ENCODE assay signal across 8 cellular contexts in the genomic region with DNA sequence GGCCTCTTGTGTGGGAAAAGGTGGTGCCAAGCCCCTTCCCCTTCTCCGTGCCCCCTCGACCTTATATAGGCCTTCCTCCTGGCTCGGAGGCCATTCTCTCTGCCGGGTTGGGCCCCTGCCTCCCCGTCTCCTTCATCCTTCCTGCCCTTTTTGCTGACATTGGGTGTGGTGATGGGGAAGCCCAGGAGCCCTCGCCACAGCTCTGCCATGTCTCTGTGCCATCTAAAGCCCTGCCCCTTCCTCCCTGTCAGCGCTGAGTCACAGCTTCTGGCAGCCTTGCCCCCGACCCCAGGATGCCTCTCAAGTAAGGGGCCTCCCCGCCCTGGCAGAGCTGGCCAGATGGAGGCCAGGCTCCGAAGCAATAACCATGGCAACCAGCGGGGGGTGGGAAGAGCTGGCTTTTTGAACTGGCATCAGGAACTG. TPM values are rescaled to one million over a fixed set of nuclear protein-coding genes. Genes with fewer than 3 reads are reported as not detected.
DNase-seq lines count a peak whose midpoint lies in the region; ATAC-seq and TF ChIP-seq lines count a peak whose summit lies in the region.

No MANE protein-coding gene starts in this region.

- peak overlapping the region; percentile 97 for H3K27ac Mint-ChIP-seq in stimulated activated naive B cell treated with anti-CD40 and anti-IgM and Interleukin-4, amounts not matched to agents 10 μg/mL and 1 μg/mL and 100 μg/mL, for 72 hours

- H3K27me3 ChIP-seq in AG04450 (ENCODE audit: control insufficient read depth, insufficient read depth, low read length) = no peaks in the 10 kb centered on the region
- no peaks in the 10 kb centered on the region for H3K27me3 ChIP-seq in dorsolateral prefrontal cortex

- POLR2A ChIA-PET in AG04450 (lab: Yijun Ruan, JAX) = no interaction called here

- H3K4me3 Mint-ChIP-seq in stimulated activated naive B cell treated with anti-CD40 and anti-IgM and Interleukin-4, amounts not matched to agents 10 μg/mL and 1 μg/mL and 100 μg/mL, for 72 hours = peak overlapping the region; percentile 61 to 71

- TF ChIP-seq CTCF in AG04450 (IDR thresholded peaks at IDR 0.05; ENCODE audit: low read depth, low read length) = 0 out of 2 replicates have a peak, but pooled peaks have one; percentile 5
- TF ChIP-seq CTCF in dorsolateral prefrontal cortex (IDR thresholded peaks at IDR 0.05 in 54 of 56, conservative IDR thresholded peaks at IDR 0.05 in 2 of 56; ENCODE audit: low read depth in 1 of 56, partially characterized antibody in 56 of 56) = peak in 1 of 56 donors; percentile 14

- peak overlapping the region; percentile 61 for H3K27ac ChIP-seq in AG04450 (ENCODE audit: low read depth, low read length)
- peak overlapping the region in 49 of 59 donors; percentile 1 to 79 (median 64) for H3K27ac ChIP-seq in dorsolateral prefrontal cortex

- ATAC-seq in GM18868 (IDR thresholded peaks at IDR 0.05; ENCODE audit: unreplicated experiment) = peak; percentile 59
- peak; percentile 79 to 80 for ATAC-seq in stimulated activated naive B cell treated with anti-CD40 and anti-IgM and Interleukin-4, amounts not matched to agents 10 μg/mL and 1 μg/mL and 100 μg/mL, for 72 hours (replicated peaks)

- CTCF ChIA-PET in AG04450 (lab: Charles Lee) = interaction anchor here (0.6 kb wide), 1 partner anchor 22 kb away, joined by 4 read pairs; no protein-coding TSS in a partner anchor

- no peaks in the 10 kb centered on the region for H3K27me3 Mint-ChIP-seq in stimulated activated naive B cell treated with anti-CD40 and anti-IgM and Interleukin-4, amounts not matched to agents 10 μg/mL and 1 μg/mL and 100 μg/mL, for 72 hours

- intact Hi-C loops in dorsolateral prefrontal cortex (cut with DNase I) = no loop called here

- no peak for DNase-seq in AG04450 (ENCODE audit: low read depth, low spot score)
- DNase-seq in NCI-H2171 treated with DMSO at 0.1 percent for 48 hours (lab: John Stamatoyannopoulos, UW) = peak; percentile 76
- peak; percentile 92 to 94 for DNase-seq in activated CD4-positive, alpha-beta T cell treated with anti-CD3 and anti-CD28 coated beads, Interleukin-2, amount 50 U/mL, for 48 hours
- peak in 7 of 10 donors; percentile 39 to 77 (median 61) for DNase-seq in dorsolateral prefrontal cortex
- peak; percentile 71 for DNase-seq in myocyte (ENCODE audit: low read depth)
- peak; percentile 87 for DNase-seq in stimulated activated naive B cell treated with anti-CD40 and anti-IgM and Interleukin-4, amounts not matched to agents 10 μg/mL and 1 μg/mL and 100 μg/mL, for 72 hours
- DNase-seq in NCI-H774 (lab: John Stamatoyannopoulos, UW) = no peak

- H3K9me3 ChIP-seq in AG04450 (ENCODE audit: control insufficient read depth, insufficient read depth, low read length) = no peaks in the 10 kb centered on the region

- H3K4me3 ChIP-seq in AG04450 (ENCODE audit: low read depth, low read length) (no peak overlapping the region), dorsolateral prefrontal cortex (no peak overlapping the region)

- H3K9me3 Mint-ChIP-seq in stimulated activated naive B cell treated with anti-CD40 and anti-IgM and Interleukin-4, amounts not matched to agents 10 μg/mL and 1 μg/mL and 100 μg/mL, for 72 hours = peaks cover 0 to 4% of the 10 kb centered on the region in 2 donors

- peaks cover 58 to 67% of the 10 kb centered on the region in 2 donors for H3K36me3 Mint-ChIP-seq in stimulated activated naive B cell treated with anti-CD40 and anti-IgM and Interleukin-4, amounts not matched to agents 10 μg/mL and 1 μg/mL and 100 μg/mL, for 72 hours

- H3K4me1 Mint-ChIP-seq in stimulated activated naive B cell treated with anti-CD40 and anti-IgM and Interleukin-4, amounts not matched to agents 10 μg/mL and 1 μg/mL and 100 μg/mL, for 72 hours = peaks cover 54 to 69% of the 10 kb centered on the region in 2 donors

RNA-seq across cellular contexts. Expression of a gene that starts 30.4 kb away (rescaled TPM):
- 12.4 and 13.2 TPM in 2 replicates for polyA plus RNA-seq in AG04450 (2011; rRNA removed)
- 31.0 and 32.7 TPM in 2 replicates for polyA minus RNA-seq in AG04450 (2011; rRNA and poly(A)+ RNA removed)
- 100 to 1,000 TPM in 59 of 120 experiments, 10 to 100 TPM in 61; 64.6 to 141 (median 99.8) TPM for total RNA-seq in dorsolateral prefrontal cortex
- 5.9 and 10.2 TPM in 2 replicates for total RNA-seq in myocyte
- polyA plus RNA-seq in myocyte (2012) = 9.2 TPM

Comparison
In these comparisons a context has a peak if more than half of its experiments do, and no peak if none do; other contexts are left out.
1. DNase-seq: peak in NCI-H2171 treated with DMSO at 0.1 percent for 48 hours (single experiment), activated CD4-positive, alpha-beta T cell treated with anti-CD3 and anti-CD28 coated beads, Interleukin-2, amount 50 U/mL, for 48 hours (2 of 2), dorsolateral prefrontal cortex (7 of 10), myocyte (single experiment) and stimulated activated naive B cell treated with anti-CD40 and anti-IgM and Interleukin-4, amounts not matched to agents 10 μg/mL and 1 μg/mL and 100 μg/mL, for 72 hours (single experiment); none in AG04450 (single experiment) and NCI-H774 (single experiment).